ENCODE assay signal across 9 cellular contexts in the genomic region with DNA sequence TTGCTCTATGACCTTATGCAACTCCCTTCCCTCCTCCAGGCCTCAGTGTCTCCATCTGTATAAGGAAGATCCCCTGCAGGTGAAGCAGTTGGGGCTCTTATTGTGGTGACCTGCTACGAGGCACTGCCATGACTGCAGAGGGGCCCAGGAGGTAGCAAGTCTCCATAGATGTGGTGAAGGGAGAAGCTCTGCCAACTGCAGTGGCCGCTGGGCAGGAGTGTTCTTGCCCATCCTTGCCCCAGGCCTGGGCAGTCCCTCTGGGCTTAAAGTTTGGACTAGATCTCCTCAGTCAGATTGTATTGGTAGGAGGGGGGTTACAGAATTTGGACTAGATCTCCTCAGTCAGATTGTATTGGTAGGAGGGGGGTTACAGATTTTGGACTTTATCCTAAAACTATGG. TPM values are rescaled to one million over a fixed set of nuclear protein-coding genes. Genes with fewer than 3 reads are reported as not detected.
"Had no signal": no experiment of that assay in that cellular context is flagged by ENCODE, and none has a peak within 500 bp of the region (broad histone marks: within the 10 kb centered on the region; RNA-seq: fewer than 3 reads in every experiment).

No MANE protein-coding gene starts in this region.

- H3K36me3 ChIP-seq: HAP-1 had no signal

- H3K9me3 ChIP-seq: HAP-1 had no signal

- H3K27ac ChIP-seq: HL-60 had no signal

- DNase-seq: HFFc6 had no signal

- FAIRE-seq: HepG2 had no signal

- H3K4me1 ChIP-seq: HAP-1 had no signal

- H3K4me3 ChIP-seq: GM23338, HAP-1 had no signal

RNA-seq across cellular contexts. Expression of a gene that starts 12.2 kb away (rescaled TPM):
- total RNA-seq: H4, HepG2, HFFc6, HT1080 had no signal
- polyA plus RNA-seq: HepG2, IgD-negative memory B cell had no signal

RNA-seq across cellular contexts. Expression of a gene that starts 20.5 kb away (rescaled TPM):
- total RNA-seq: GM23338, H4, H7, HepG2, HFFc6, HT1080 had no signal
- polyA plus RNA-seq: GM23338, HepG2, IgD-negative memory B cell had no signal
